ENCODE assay signal across 17 cellular contexts in genomic region chr16:24430937-24431760, GRCh38.
A peak's percentile ranks its signal among the peaks of the same experiment; 100 is the strongest.
DNase-seq lines count a peak whose midpoint lies in the region; ATAC-seq lines count a peak whose summit lies in the region.
"Had no signal": no experiment of that assay in that cellular context is flagged by ENCODE, and none has a peak within 500 bp of the region (broad histone marks: within the 10 kb centered on the region; RNA-seq: fewer than 3 reads in every experiment).

No MANE protein-coding gene starts in this region.

- H3K27me3 Mint-ChIP-seq in stimulated activated naive CD8-positive, alpha-beta T cell treated with anti-CD3 and anti-CD28 coated beads, Interleukin-15, amount 100 ng/mL, for 72 hours: peaks cover 50% of the 10 kb centered on the region

- H3K9me3 Mint-ChIP-seq in activated naive CD4-positive, alpha-beta T cell treated with anti-CD3 and anti-CD28 coated beads, Interleukin-2, amount 50 U/mL, for 72 hours: no peaks in the 10 kb centered on the region
- no peaks in the 10 kb centered on the region for H3K9me3 Mint-ChIP-seq in stimulated activated naive CD8-positive, alpha-beta T cell treated with anti-CD3 and anti-CD28 coated beads, Interleukin-15, amount 100 ng/mL, for 72 hours

- H3K36me3 Mint-ChIP-seq in activated naive CD4-positive, alpha-beta T cell treated with anti-CD3 and anti-CD28 coated beads, Interleukin-2, amount 50 U/mL, for 72 hours: no peaks in the 10 kb centered on the region
- H3K36me3 Mint-ChIP-seq: activated naive CD8-positive, alpha-beta T cell; naive B cell had no signal

- H3K27ac Mint-ChIP-seq in activated naive CD4-positive, alpha-beta T cell treated with anti-CD3 and anti-CD28 coated beads, Interleukin-2, amount 50 U/mL, for 72 hours: no peak overlapping the region
- peak overlapping the region in 1 of 2 donors; percentile 37 for H3K27ac Mint-ChIP-seq in stimulated activated naive CD8-positive, alpha-beta T cell treated with anti-CD3 and anti-CD28 coated beads, Interleukin-15, amount 100 ng/mL, for 72 hours
- H3K27ac Mint-ChIP-seq: activated naive CD8-positive, alpha-beta T cell; IgD-negative memory B cell had no signal

- peak; percentile 41 to 74 for ATAC-seq in activated naive CD4-positive, alpha-beta T cell treated with anti-CD3 and anti-CD28 coated beads, Interleukin-2, amount 50 U/mL, for 72 hours
- ATAC-seq in HG03432 (IDR thresholded peaks at IDR 0.05; ENCODE audit: unreplicated experiment): peak; percentile 67
- peak; percentile 56 for ATAC-seq in stimulated activated naive CD8-positive, alpha-beta T cell treated with anti-CD3 and anti-CD28 coated beads, Interleukin-15, amount 100 ng/mL, for 72 hours
- ATAC-seq: left cardiac atrium had no signal

- no peak for DNase-seq in activated naive CD4-positive, alpha-beta T cell treated with anti-CD3 and anti-CD28 coated beads, Interleukin-2, amount 50 U/mL, for 72 hours (ENCODE audit: low spot score in 2 of 2)
- no peak for DNase-seq in activated naive CD4-positive, alpha-beta T cell treated with Interleukin-2 at 50 U/mL for 16 hours
- DNase-seq in SW480 (ENCODE audit: low spot score) (peak; percentile 81), NCI-H146 (lab: John Stamatoyannopoulos, UW) (no peak), DMS153 (lab: John Stamatoyannopoulos, UW) (no peak)
- DNase-seq in stimulated activated naive CD8-positive, alpha-beta T cell treated with anti-CD3 and anti-CD28 coated beads, Interleukin-15, amount 100 ng/mL, for 72 hours: no peak
- DNase-seq in stimulated activated CD8-positive, alpha-beta memory T cell treated with anti-CD3 and anti-CD28 coated beads, Interleukin-4, amount 100 ng/mL, for 48 hours: no peak
- DNase-seq: erythroblast, left cardiac atrium, naive B cell, NCI-H187, NCI-H748 treated with DMSO at 0.1 percent for 48 hours, SK-N-SH, upper lobe of left lung had no signal

- H3K4me3 Mint-ChIP-seq in stimulated activated naive CD8-positive, alpha-beta T cell treated with anti-CD3 and anti-CD28 coated beads, Interleukin-15, amount 100 ng/mL, for 72 hours: no peak overlapping the region
- H3K4me3 Mint-ChIP-seq: activated naive CD8-positive, alpha-beta T cell; IgD-negative memory B cell; naive B cell had no signal

- no peaks in the 10 kb centered on the region for H3K4me1 Mint-ChIP-seq in stimulated activated naive CD8-positive, alpha-beta T cell treated with anti-CD3 and anti-CD28 coated beads, Interleukin-15, amount 100 ng/mL, for 72 hours
- H3K4me1 Mint-ChIP-seq: naive B cell had no signal
